1 cellular context compared by ENCODE assay signal in the genomic region with DNA sequence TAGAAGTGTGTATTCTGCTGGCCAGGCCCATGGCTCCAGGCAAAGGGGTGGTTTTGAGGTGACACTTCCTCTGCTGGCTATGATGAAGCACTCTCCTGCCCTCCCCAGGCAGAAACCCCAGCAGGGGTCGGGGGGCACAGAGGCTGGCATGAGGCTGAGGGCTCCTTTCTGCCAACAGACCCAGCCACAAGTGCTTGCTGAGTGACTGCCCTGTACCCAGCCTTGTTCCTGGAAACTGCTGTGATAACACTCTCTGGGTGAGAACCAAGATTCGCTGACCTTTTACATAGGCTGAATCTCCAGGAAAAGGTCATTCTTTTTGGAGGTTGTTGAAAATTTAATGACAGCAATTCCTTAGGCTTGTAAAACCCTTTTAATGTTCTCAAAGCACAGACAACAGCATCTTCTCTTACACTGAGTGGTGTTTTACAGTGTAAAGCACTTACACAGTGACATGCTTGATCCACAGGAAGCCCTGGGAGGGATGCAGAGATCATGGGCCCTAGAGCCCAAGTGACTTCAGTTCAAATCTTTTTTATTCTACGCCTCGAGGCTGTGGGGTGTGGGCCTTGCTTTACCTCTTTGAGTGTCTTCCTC.
TF ChIP-seq lines count a peak whose summit lies in the region.

No MANE protein-coding gene starts in this region.

TF ChIP-seq in A549, 52 proteins besides CTCF, POLR2A, EP300 and RAD21 (continued from another document):
- TF ChIP-seq MAFK (IDR thresholded peaks at IDR 0.05; ENCODE audit: partially characterized antibody) (no peak), POLR2AphosphoS2 (conservative IDR thresholded peaks at IDR 0.05; ENCODE audit: low read length) (no peak), RNF2 (IDR thresholded peaks at IDR 0.05; ENCODE audit: borderline replicate concordance, low read depth) (no peak), EHMT2 (IDR thresholded peaks at IDR 0.05; ENCODE audit: low read depth) (no peak), HOXA7 (CRISPR knock-in tag; IDR thresholded peaks at IDR 0.05) (no peak)
- TF ChIP-seq, protein P1, sequence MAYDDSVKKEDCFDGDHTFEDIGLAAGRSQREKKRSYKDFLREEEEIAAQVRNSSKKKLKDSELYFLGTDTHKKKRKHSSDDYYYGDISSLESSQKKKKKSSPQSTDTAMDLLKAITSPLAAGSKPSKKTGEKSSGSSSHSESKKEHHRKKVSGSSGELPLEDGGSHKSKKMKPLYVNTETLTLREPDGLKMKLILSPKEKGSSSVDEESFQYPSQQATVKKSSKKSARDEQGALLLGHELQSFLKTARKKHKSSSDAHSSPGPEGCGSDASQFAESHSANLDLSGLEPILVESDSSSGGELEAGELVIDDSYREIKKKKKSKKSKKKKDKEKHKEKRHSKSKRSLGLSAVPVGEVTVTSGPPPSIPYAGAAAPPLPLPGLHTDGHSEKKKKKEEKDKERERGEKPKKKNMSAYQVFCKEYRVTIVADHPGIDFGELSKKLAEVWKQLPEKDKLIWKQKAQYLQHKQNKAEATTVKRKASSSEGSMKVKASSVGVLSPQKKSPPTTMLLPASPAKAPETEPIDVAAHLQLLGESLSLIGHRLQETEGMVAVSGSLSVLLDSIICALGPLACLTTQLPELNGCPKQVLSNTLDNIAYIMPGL (CRISPR knock-in tag; IDR thresholded peaks at IDR 0.05; ENCODE audit: borderline replicate concordance): no peak
- TF ChIP-seq, protein P2, sequence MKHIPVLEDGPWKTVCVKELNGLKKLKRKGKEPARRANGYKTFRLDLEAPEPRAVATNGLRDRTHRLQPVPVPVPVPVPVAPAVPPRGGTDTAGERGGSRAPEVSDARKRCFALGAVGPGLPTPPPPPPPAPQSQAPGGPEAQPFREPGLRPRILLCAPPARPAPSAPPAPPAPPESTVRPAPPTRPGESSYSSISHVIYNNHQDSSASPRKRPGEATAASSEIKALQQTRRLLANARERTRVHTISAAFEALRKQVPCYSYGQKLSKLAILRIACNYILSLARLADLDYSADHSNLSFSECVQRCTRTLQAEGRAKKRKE (CRISPR knock-in tag; IDR thresholded peaks at IDR 0.05; ENCODE audit: low read depth): no peak
